Comparison of ENCODE assay signal across 8 cellular contexts in the genomic region with DNA sequence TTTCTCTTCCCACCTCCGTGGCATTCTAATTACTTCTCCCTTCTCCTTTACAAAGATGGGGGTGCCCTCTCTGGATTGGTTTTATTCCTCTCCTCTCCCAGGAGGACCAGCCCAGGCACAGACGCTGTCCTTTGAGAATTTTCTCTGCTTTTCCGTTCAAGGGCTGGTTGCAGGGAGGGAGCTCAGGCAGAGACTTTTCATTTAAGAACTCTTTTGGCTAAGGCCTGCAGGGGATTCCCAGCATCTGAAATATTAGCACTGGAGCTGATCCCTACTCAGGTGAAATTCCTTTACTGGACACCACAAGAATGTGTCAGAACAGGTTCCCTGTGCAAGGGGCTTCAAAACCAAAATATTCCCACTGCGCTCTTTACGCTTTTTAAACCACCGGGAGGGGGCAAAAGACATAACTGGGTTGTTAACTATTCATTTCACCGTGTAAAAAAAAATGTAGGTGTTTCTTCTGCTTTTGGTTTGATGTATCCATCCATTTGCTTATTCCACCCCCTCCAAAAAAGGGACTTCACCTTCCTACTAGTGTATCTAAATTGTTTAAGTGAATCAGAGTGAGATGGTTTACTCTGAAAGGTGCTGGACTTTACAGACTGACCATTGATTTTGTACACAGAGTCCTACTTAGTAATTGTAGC. TPM values are rescaled to one million over a fixed set of nuclear protein-coding genes. Genes with fewer than 3 reads are reported as not detected.
DNase-seq lines count a peak whose midpoint lies in the region; ATAC-seq, FAIRE-seq and TF ChIP-seq lines count a peak whose summit lies in the region.

No MANE protein-coding gene starts in this region.

- H3K4me3 Mint-ChIP-seq in T-helper 17 cell (peak overlapping the region; percentile 100), endodermal cell (peak overlapping the region; percentile 94)

- H3K9me3 Mint-ChIP-seq in endodermal cell = no peaks in the 10 kb centered on the region

- CTCF ChIA-PET in AG04450 (lab: Charles Lee) = no interaction called here

- peak overlapping the region; percentile 86 for H3K27ac ChIP-seq in AG04450 (ENCODE audit: low read depth, low read length)
- no peak overlapping the region for H3K27ac ChIP-seq in endodermal cell (ENCODE audit: low read depth, low read length)
- H3K27ac ChIP-seq in muscle layer of colon (ENCODE audit: low read depth, low read length) = peak overlapping the region; percentile 94

- H3K36me3 Mint-ChIP-seq in T-helper 17 cell (ENCODE audit: low read depth) (peaks cover 4% of the 10 kb centered on the region), endodermal cell (ENCODE audit: low read depth) (peaks cover 6% of the 10 kb centered on the region)

- peak; percentile 63 for FAIRE-seq in GM18507 (lab: Jason Lieb, UNC)

- POLR2A ChIA-PET in AG04450 (lab: Yijun Ruan, JAX) = interaction anchor here (0.7 to 1.2 kb wide), 6 partner anchors 39 to 171 kb away, joined by 3 to 5 read pairs (median 4); a partner anchor contains a TSS

- H3K36me3 ChIP-seq in endodermal cell (ENCODE audit: control insufficient read depth, insufficient read depth, low read length) = peaks cover 23% of the 10 kb centered on the region
- H3K36me3 ChIP-seq in muscle layer of colon (ENCODE audit: insufficient read depth, low read length) = no peaks in the 10 kb centered on the region

- no peak for ATAC-seq in T-helper 17 cell
- no peak for ATAC-seq in GM21515 (IDR thresholded peaks at IDR 0.05; ENCODE audit: unreplicated experiment)
- no peak for ATAC-seq in esophagus mucosa
- no peak for ATAC-seq in GM21737 (IDR thresholded peaks at IDR 0.05; ENCODE audit: unreplicated experiment)

- H3K27me3 Mint-ChIP-seq in T-helper 17 cell (no peaks in the 10 kb centered on the region), endodermal cell (ENCODE audit: insufficient read depth) (no peaks in the 10 kb centered on the region)

- H3K9ac ChIP-seq in endodermal cell (ENCODE audit: extremely low read depth, low read length, poor library complexity, severe bottlenecking) (peak overlapping the region; percentile 71), muscle layer of colon (ENCODE audit: low read length) (peak overlapping the region; percentile 95)

- peaks cover 35% of the 10 kb centered on the region for H3K4me1 Mint-ChIP-seq in T-helper 17 cell
- peaks cover 31% of the 10 kb centered on the region for H3K4me1 Mint-ChIP-seq in endodermal cell

- TF ChIP-seq CTCF in AG04450 (IDR thresholded peaks at IDR 0.05; ENCODE audit: low read depth, low read length) = peak; percentile 40
- peak; percentile 31 for TF ChIP-seq CTCF in endodermal cell (conservative IDR thresholded peaks at IDR 0.05)

- H3K27me3 ChIP-seq in AG04450 (ENCODE audit: control insufficient read depth, insufficient read depth, low read length) (no peaks in the 10 kb centered on the region), endodermal cell (ENCODE audit: control insufficient read depth, insufficient read depth, low read length, poor library complexity, severe bottlenecking) (no peaks in the 10 kb centered on the region), muscle layer of colon (ENCODE audit: control insufficient read depth in 1 of 2, insufficient read depth in 2 of 2, low read length in 2 of 2) (no peaks in the 10 kb centered on the region)

- H3K9me3 ChIP-seq in AG04450 (ENCODE audit: control insufficient read depth, insufficient read depth, low read length) (no peaks in the 10 kb centered on the region; the same call in 1 of the 2 replicates), T-helper 17 cell (ENCODE audit: control insufficient read depth, low read length, poor library complexity, severe bottlenecking) (no peaks in the 10 kb centered on the region), endodermal cell (ENCODE audit: control insufficient read depth, low read length) (no peaks in the 10 kb centered on the region), muscle layer of colon (ENCODE audit: low read length) (no peaks in the 10 kb centered on the region)

- DNase-seq in AG04450 (ENCODE audit: low read depth, low spot score) (no peak), GM18507 (ENCODE audit: extremely low spot score, insufficient read length, low read depth) (no peak), T-helper 17 cell (no peak), endodermal cell (peak; percentile 68)

- 0 to 2% methylated on average over 1 to 6 of the region's 7 CpGs for WGBS in endodermal cell (ENCODE audit: insufficient coverage in 1 of 2, insufficient read length in 1 of 2), 2 experiments

- H3K27ac Mint-ChIP-seq in T-helper 17 cell (peak overlapping the region; percentile 99), endodermal cell (peak overlapping the region; percentile 96)

- H3K4me3 ChIP-seq in AG04450 (ENCODE audit: low read depth, low read length) (peak overlapping the region; percentile 96), endodermal cell (ENCODE audit: low read length) (peak overlapping the region; percentile 99), muscle layer of colon (ENCODE audit: low read depth in 1 of 2, low read length in 2 of 2) (peak overlapping the region; percentile 86 to 100)

- H3K4me1 ChIP-seq in endodermal cell (ENCODE audit: control insufficient read depth, insufficient read depth, low read length) = peaks cover 8% of the 10 kb centered on the region
- peaks cover 28% of the 10 kb centered on the region for H3K4me1 ChIP-seq in muscle layer of colon (ENCODE audit: insufficient read depth, low read length)

RNA-seq across cellular contexts. Expression of a gene that starts 1.4 kb away (rescaled TPM):
- polyA plus RNA-seq in AG04450 (2011; rRNA removed) = 31.2 and 36.9 TPM in 2 replicates
- 69.8 and 88.5 TPM in 2 replicates for polyA minus RNA-seq in AG04450 (2011; rRNA and poly(A)+ RNA removed)
- total RNA-seq in T-helper 17 cell (10 to 100 TPM; 35.6 to 43.3 TPM), endodermal cell (10 to 100 TPM; 38.8 to 40.3 TPM), esophagus mucosa (28.3 TPM)
- 16.0 TPM for polyA plus RNA-seq in endodermal cell (2013, experiment 1 of 2)
- polyA plus RNA-seq in endodermal cell (2013, experiment 2 of 2) = 18.5 TPM
